Comparison of ENCODE assay signal across 16 cellular contexts in the genomic region with DNA sequence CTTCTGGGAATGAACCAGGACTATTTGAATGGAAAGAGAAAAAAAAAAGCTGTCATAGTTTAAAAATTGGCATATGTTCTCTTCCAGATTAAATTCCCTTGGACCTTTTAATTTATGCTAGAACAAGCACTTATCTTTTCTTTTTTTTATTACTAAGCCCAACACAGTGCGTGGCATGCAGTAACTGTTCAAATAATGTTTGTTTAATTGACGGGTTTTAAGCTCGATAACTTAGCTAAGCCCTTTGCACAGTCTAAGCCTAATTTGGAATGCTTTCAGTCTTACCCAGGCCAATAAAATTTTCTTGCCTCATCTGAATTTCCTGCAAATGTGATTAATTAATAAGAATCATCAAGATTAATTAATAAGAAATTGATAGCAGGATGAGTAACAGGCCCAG. TPM values are rescaled to one million over a fixed set of nuclear protein-coding genes. Genes with fewer than 3 reads are reported as not detected.
DNase-seq lines count a peak whose midpoint lies in the region; ATAC-seq and TF ChIP-seq lines count a peak whose summit lies in the region.
"Had no signal": no experiment of that assay in that cellular context is flagged by ENCODE, and none has a peak within 500 bp of the region (broad histone marks: within the 10 kb centered on the region; RNA-seq: fewer than 3 reads in every experiment).

No MANE protein-coding gene starts in this region.

- H3K4me1 ChIP-seq in HCT116 (ENCODE audit: control insufficient read depth in 1 of 2, insufficient read depth in 2 of 2, low read length in 2 of 2): peaks cover 12 to 28% of the 10 kb centered on the region in 2 experiments
- peaks cover 11 to 27% of the 10 kb centered on the region in 2 experiments for H3K4me1 ChIP-seq in SK-N-SH (ENCODE audit: control insufficient read depth in 1 of 2, insufficient read depth in 2 of 2, low read depth in 1 of 2, low read length in 1 of 2)
- H3K4me1 ChIP-seq in gastrocnemius medialis: peaks cover 19 to 22% of the 10 kb centered on the region in 2 donors

- TF ChIP-seq CTCF in HCT116 (IDR thresholded peaks at IDR 0.05 in 2 of 3, conservative IDR thresholded peaks at IDR 0.05 in 1 of 3; ENCODE audit: borderline replicate concordance in 1 of 3, insufficient read depth in 1 of 3, low read depth in 2 of 3, low read length in 2 of 3): no peak
- no peak for TF ChIP-seq CTCF in SK-N-SH (IDR thresholded peaks at IDR 0.05)
- no peak for TF ChIP-seq CTCF in gastrocnemius medialis (IDR thresholded peaks at IDR 0.05 in 4 of 5, conservative IDR thresholded peaks at IDR 0.05 in 1 of 5)

- no peaks in the 10 kb centered on the region for H3K27me3 ChIP-seq in HCT116 (ENCODE audit: insufficient read depth, low read length)
- no peaks in the 10 kb centered on the region for H3K27me3 ChIP-seq in SK-N-SH (ENCODE audit: insufficient read depth)
- H3K27me3 ChIP-seq in gastrocnemius medialis: no peaks in the 10 kb centered on the region
- H3K27me3 ChIP-seq: SJSA1 had no signal

- RAD21 ChIA-PET in HCT116 (lab: Charles Lee; ENCODE audit: low non-redundant PET in 1 of 2, low total read pairs in 2 of 2, uncharacterized antibody in 2 of 2, unreplicated experiment in 2 of 2): no interaction called here

- H3K27ac ChIP-seq in HCT116 (ENCODE audit: low read depth, low read length) (no peak overlapping the region), SK-N-SH (ENCODE audit: low read depth in 2 of 2, low read length in 1 of 2) (peak overlapping the region; percentile 78 to 99), epithelial cell of prostate (peak overlapping the region; percentile 89), gastrocnemius medialis (peak overlapping the region; percentile 83 to 91 (median 87))
- H3K27ac ChIP-seq: SJSA1 had no signal

- no peak for TF ChIP-seq EP300 in SK-N-SH (IDR thresholded peaks at IDR 0.05; ENCODE audit: borderline replicate concordance in 1 of 2, low read depth in 1 of 2, low read length in 1 of 2)

- CTCF ChIA-PET in HCT116 (lab: Charles Lee): interaction anchor here (3.9 kb wide), 1 partner anchor 12 kb away, joined by 12 read pairs; no protein-coding TSS in a partner anchor
- CTCF ChIA-PET in SK-N-SH (lab: Yijun Ruan, JAX): interaction anchor here (3.8 to 3.9 kb wide), 2 partner anchors 12 to 376 kb away, joined by 16 to 28 read pairs; no protein-coding TSS in a partner anchor

- no peak overlapping the region for H3K4me2 ChIP-seq in HCT116 (ENCODE audit: low read length)
- no peak overlapping the region for H3K4me2 ChIP-seq in SK-N-SH

- H3K9me3 ChIP-seq in HCT116 (ENCODE audit: control insufficient read depth in 1 of 2, insufficient read depth in 1 of 2, low read depth in 1 of 2, low read length in 2 of 2): no peaks in the 10 kb centered on the region
- H3K9me3 ChIP-seq in SK-N-SH: no peaks in the 10 kb centered on the region
- H3K9me3 ChIP-seq in gastrocnemius medialis: no peaks in the 10 kb centered on the region
- H3K9me3 ChIP-seq: SJSA1 had no signal

- DNase-seq in HCT116 (ENCODE audit: low read depth, low spot score): no peak
- DNase-seq in SK-N-SH: no peak
- no peak for DNase-seq in epithelial cell of prostate (ENCODE audit: low read depth, low spot score)
- no peak for DNase-seq in gastrocnemius medialis
- no peak for DNase-seq in MV-4-11 (lab: John Stamatoyannopoulos, UW)
- DNase-seq: ACHN, DMS79, H9, NCI-H1417 treated with DMSO at 0.1 percent for 48 hours, NCI-H187 treated with DMSO at 0.1 percent for 48 hours, NCI-H345, NCI-H524 treated with DMSO at 0.1 percent for 48 hours had no signal

- no peak overlapping the region for H2AFZ ChIP-seq in HCT116 (ENCODE audit: low read depth, low read length, poor library complexity, severe bottlenecking)
- H2AFZ ChIP-seq in SK-N-SH (ENCODE audit: low read depth): no peak overlapping the region

- H3K4me3 ChIP-seq in HCT116 (replicated peaks in 1 of 2; ENCODE audit: low read depth in 1 of 2, low read length in 2 of 2) (no peak overlapping the region), SK-N-SH (ENCODE audit: low read depth in 2 of 2, low read length in 1 of 2) (no peak overlapping the region), gastrocnemius medialis (no peak overlapping the region)
- H3K4me3 ChIP-seq: SJSA1 had no signal

- H3K9me2 ChIP-seq in HCT116 (ENCODE audit: insufficient read depth): no peaks in the 10 kb centered on the region
- H3K9me2 ChIP-seq in SK-N-SH: no peaks in the 10 kb centered on the region

- H3F3A ChIP-seq in SK-N-SH (replicated peaks; ENCODE audit: insufficient read depth): peaks cover 33% of the 10 kb centered on the region

- WGBS in SK-N-SH (ENCODE audit: low lambda C conversion rate): 84% methylated on average over 3 of the region's 3 CpGs

- intact Hi-C loops in HCT116 (cut with micrococcal nuclease): no loop called here
- intact Hi-C loops in gastrocnemius medialis (cut with DNase I; ENCODE audit: low total_unique reads): no loop called here

- TF ChIP-seq RAD21 in HCT116 (IDR thresholded peaks at IDR 0.05; ENCODE audit: low read depth) (no peak), SK-N-SH (IDR thresholded peaks at IDR 0.05; ENCODE audit: low read length) (no peak)

- TF ChIP-seq POLR2A in HCT116 (IDR thresholded peaks at IDR 0.05; ENCODE audit: borderline replicate concordance, extremely low read depth, insufficient read depth, insufficient read length): no peak
- TF ChIP-seq POLR2A in gastrocnemius medialis (IDR thresholded peaks at IDR 0.05): no peak

- H3K9ac ChIP-seq in HCT116 (ENCODE audit: low read length): no peak overlapping the region
- H3K9ac ChIP-seq in SK-N-SH: no peak overlapping the region

- H3K79me2 ChIP-seq in HCT116 (ENCODE audit: insufficient read depth, low read length) (no peaks in the 10 kb centered on the region), SK-N-SH (ENCODE audit: insufficient read depth) (no peaks in the 10 kb centered on the region)

- TSS peak; percentile 20 for BruUV-seq in HCT116 (replicated peaks; lab: Mats Ljungman, UMichigan)

- H3K36me3 ChIP-seq in HCT116 (ENCODE audit: control insufficient read depth in 1 of 2, insufficient read depth in 2 of 2, low read length in 2 of 2): no peaks in the 10 kb centered on the region
- H3K36me3 ChIP-seq in SK-N-SH (replicated peaks in 1 of 2; ENCODE audit: control insufficient read depth in 1 of 2, insufficient read depth in 2 of 2, low read length in 1 of 2): peaks cover 0 to 17% of the 10 kb centered on the region in 2 experiments
- peaks cover 0 to 4% of the 10 kb centered on the region in 2 donors for H3K36me3 ChIP-seq in gastrocnemius medialis

- ATAC-seq in HCT116 (no peak), gastrocnemius medialis (no peak), HG03196 (IDR thresholded peaks at IDR 0.05; ENCODE audit: unreplicated experiment) (no peak), GM18519 (IDR thresholded peaks at IDR 0.05; ENCODE audit: low FRiP score, unreplicated experiment) (no peak)
- ATAC-seq: Panc1 had no signal

- H4K20me1 ChIP-seq in HCT116 (ENCODE audit: insufficient read depth): no peaks in the 10 kb centered on the region
- no peaks in the 10 kb centered on the region for H4K20me1 ChIP-seq in SK-N-SH (ENCODE audit: insufficient read depth)

- POLR2A ChIA-PET in HCT116 (lab: Charles Lee): no interaction called here
- POLR2A ChIA-PET in SK-N-SH (lab: Yijun Ruan, JAX): no interaction called here

- in situ Hi-C loops in gastrocnemius medialis (cut with MboI; ENCODE audit: low sequenced_read_pairs in 4 of 4): no loop called here

TF ChIP-seq in HCT116, 20 proteins besides CTCF, POLR2A, EP300 and RAD21 (continues in another document):
- TF ChIP-seq EZH2phosphoT487 (IDR thresholded peaks at IDR 0.05; ENCODE audit: borderline replicate concordance): no peak
- TF ChIP-seq EZH2 (IDR thresholded peaks at IDR 0.05): no peak
- TF ChIP-seq, protein P1, sequence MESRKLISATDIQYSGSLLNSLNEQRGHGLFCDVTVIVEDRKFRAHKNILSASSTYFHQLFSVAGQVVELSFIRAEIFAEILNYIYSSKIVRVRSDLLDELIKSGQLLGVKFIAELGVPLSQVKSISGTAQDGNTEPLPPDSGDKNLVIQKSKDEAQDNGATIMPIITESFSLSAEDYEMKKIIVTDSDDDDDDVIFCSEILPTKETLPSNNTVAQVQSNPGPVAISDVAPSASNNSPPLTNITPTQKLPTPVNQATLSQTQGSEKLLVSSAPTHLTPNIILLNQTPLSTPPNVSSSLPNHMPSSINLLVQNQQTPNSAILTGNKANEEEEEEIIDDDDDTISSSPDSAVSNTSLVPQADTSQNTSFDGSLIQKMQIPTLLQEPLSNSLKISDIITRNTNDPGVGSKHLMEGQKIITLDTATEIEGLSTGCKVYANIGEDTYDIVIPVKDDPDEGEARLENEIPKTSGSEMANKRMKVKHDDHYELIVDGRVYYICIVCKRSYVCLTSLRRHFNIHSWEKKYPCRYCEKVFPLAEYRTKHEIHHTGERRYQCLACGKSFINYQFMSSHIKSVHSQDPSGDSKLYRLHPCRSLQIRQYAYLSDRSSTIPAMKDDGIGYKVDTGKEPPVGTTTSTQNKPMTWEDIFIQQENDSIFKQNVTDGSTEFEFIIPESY (IDR thresholded peaks at IDR 0.05; ENCODE audit: extremely low read depth, insufficient replicate concordance, low read length): no peak
- TF ChIP-seq TCF7L2 (IDR thresholded peaks at IDR 0.05; ENCODE audit: borderline replicate concordance, extremely low read depth, insufficient read depth, insufficient read length): no peak

TF ChIP-seq in SK-N-SH, 30 proteins besides CTCF, POLR2A, EP300 and RAD21 (continues in another document):
- TF ChIP-seq, protein P2, sequence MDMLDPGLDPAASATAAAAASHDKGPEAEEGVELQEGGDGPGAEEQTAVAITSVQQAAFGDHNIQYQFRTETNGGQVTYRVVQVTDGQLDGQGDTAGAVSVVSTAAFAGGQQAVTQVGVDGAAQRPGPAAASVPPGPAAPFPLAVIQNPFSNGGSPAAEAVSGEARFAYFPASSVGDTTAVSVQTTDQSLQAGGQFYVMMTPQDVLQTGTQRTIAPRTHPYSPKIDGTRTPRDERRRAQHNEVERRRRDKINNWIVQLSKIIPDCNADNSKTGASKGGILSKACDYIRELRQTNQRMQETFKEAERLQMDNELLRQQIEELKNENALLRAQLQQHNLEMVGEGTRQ (IDR thresholded peaks at IDR 0.05; ENCODE audit: borderline replicate concordance, low read depth, low read length): no peak
- no peak for TF ChIP-seq MEF2A (IDR thresholded peaks at IDR 0.05; ENCODE audit: borderline replicate concordance, low read depth)

RNA-seq across cellular contexts. Expression of a gene that starts 39.3 kb away (rescaled TPM):
- total RNA-seq in HCT116 (2021; ENCODE audit: unreplicated experiment): 14.9 TPM
- polyA plus RNA-seq in HCT116 (2012): 8.1 and 8.7 TPM in 2 replicates
- 28.6 and 37.2 TPM in 2 replicates for polyA plus RNA-seq in SK-N-SH (2012; rRNA removed)
- 34.7 and 42.6 TPM in 2 replicates for polyA plus RNA-seq in SK-N-SH (2012; cell fraction: cytosol; rRNA removed)
- polyA plus RNA-seq in SK-N-SH (2012; cell fraction: nucleus; rRNA removed): 16.2 and 48.0 TPM in 2 replicates
- 10 to 100 TPM; 18.1 to 51.1 (median 31.9) TPM for total RNA-seq in gastrocnemius medialis
